19 cellular contexts compared by ENCODE assay signal in the genomic region with DNA sequence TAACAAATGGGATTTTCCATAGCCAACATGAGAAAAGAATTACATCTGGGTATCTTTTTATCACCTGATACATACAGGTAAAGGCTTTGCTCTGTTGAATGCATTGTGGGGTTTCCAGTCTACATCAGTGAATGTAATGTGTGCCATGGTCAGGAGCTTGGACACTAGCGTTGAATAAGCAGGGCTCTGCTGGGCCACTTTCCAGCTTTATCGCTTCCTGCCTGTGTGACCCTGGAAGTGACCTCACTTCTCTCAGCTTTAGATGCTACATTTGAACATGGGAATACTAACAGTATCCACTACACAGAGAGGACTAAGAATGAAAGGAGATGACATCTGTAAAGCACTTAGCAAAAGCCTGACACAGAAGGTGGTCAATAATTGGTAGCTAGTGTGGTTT.
"Had no signal": no experiment of that assay in that cellular context is flagged by ENCODE, and none has a peak within 500 bp of the region (broad histone marks: within the 10 kb centered on the region; RNA-seq: fewer than 3 reads in every experiment).

No MANE protein-coding gene starts in this region.

- H3K27ac ChIP-seq: neural progenitor cell, ovary, spleen, upper lobe of right lung, vagina had no signal

- ATAC-seq: effector memory CD8-positive, alpha-beta T cell; natural killer cell treated with Interleukin-12 subunit alpha and Interleukin-12 subunit beta and Interleukin-15 and Interleukin-18, amount 100 ng/mL, for 72 hours; sciatic nerve; stimulated activated naive B cell treated with anti-CD40 and anti-IgM and Interleukin-4, amounts not matched to agents 10 μg/mL and 1 μg/mL and 100 μg/mL, for 72 hours; stimulated activated naive CD8-positive, alpha-beta T cell treated with anti-CD3 and anti-CD28 coated beads, Interleukin-15, amount 100 ng/mL, for 72 hours; upper lobe of right lung had no signal

- H3K4me1 ChIP-seq: neural progenitor cell, spleen, upper lobe of right lung, vagina had no signal

- H3K9me3 ChIP-seq: ovary, spleen, testis, tibial nerve, upper lobe of right lung, vagina had no signal

- H3K36me3 ChIP-seq: neural progenitor cell, ovary, upper lobe of right lung, vagina had no signal

- H3K27me3 ChIP-seq: neural progenitor cell, ovary, spleen, testis, tibial nerve, upper lobe of right lung, vagina had no signal

- DNase-seq: cortex of kidney; effector memory CD8-positive, alpha-beta T cell; foreskin melanocyte; immature natural killer cell; nucleus accumbens; ovary; spleen; stimulated activated CD4-positive, alpha-beta T cell treated with anti-CD3 and anti-CD28 coated beads, Interleukin-15, amount 100 ng/mL, for 24 hours; stimulated activated CD4-positive, alpha-beta T cell treated with anti-CD3 and anti-CD28 coated beads, Interleukin-1b, Interleukin-23, amount 100 ng/mL, for 48 hours; stimulated activated CD4-positive, alpha-beta T cell treated with anti-CD3 and anti-CD28 coated beads, Interleukin-4, amount 100 ng/mL, for 4 hours; stimulated activated naive B cell treated with anti-CD40 and anti-IgM and Interleukin-4, amounts not matched to agents 10 μg/mL and 1 μg/mL and 100 μg/mL, for 72 hours; stimulated activated naive CD8-positive, alpha-beta T cell treated with anti-CD3 and anti-CD28 coated beads, Interleukin-15, amount 100 ng/mL, for 72 hours; testis; upper lobe of right lung had no signal

- H3K4me3 ChIP-seq: neural progenitor cell, ovary, spleen, testis, tibial nerve, upper lobe of right lung, vagina had no signal
